8 cellular contexts compared by ENCODE assay signal in the genomic region with DNA sequence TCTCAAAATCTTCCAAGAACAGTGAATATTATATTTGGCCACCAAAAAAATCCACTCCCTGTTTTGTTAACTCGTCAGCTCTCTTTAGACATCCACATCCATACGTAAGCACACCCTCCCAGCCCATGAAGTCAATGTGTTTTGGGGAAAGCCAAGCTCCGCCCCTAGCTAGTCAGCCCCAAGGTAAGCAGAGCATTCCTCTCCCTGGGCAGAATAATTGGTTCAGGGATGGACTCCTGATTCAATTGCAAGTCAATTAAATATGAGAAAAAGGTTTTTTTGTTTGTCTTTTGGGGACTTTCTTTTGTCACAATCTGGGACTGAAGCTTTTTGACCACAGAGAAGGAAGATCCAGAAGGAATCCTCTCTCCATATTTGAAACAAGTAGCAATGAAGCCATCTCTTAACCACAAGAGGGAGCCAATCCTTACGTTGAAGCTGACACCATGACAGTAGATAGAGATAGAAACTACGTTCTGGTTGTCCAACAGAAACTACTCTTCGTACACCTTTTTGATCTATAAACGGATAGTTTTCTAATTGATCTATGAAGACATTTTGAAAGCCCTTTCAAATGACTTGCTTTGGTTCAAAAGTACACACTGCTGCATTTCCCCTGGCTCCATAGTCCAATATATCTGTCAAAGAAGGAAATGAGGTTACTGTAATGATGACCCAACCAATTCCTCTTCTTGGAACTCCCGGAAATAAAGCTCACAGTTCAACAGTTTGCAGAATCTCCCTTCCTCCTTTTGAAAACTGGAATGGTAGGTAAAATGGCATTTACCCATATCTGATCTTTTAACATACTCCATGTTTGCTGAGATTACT.
A peak's percentile ranks its signal among the peaks of the same experiment; 100 is the strongest.
DNase-seq lines count a peak whose midpoint lies in the region; ATAC-seq and TF ChIP-seq lines count a peak whose summit lies in the region.

No MANE protein-coding gene starts in this region.

- peaks cover 0 to 7% (median 0%) of the 10 kb centered on the region in 4 donors for H3K4me1 ChIP-seq in right lobe of liver

- ATAC-seq in HG02759 (IDR thresholded peaks at IDR 0.05; ENCODE audit: unreplicated experiment) (peak; percentile 71), right lobe of liver (peak; percentile 79 to 96 (median 94)), HG02840 (IDR thresholded peaks at IDR 0.05; ENCODE audit: low FRiP score, unreplicated experiment) (no peak)

- TF ChIP-seq CTCF in choroid plexus epithelial cell (conservative IDR thresholded peaks at IDR 0.05; ENCODE audit: low read depth, low read length) (peak; percentile 78), right lobe of liver (IDR thresholded peaks at IDR 0.05) (peak; percentile 54 to 73 (median 69))

- H3K4me3 ChIP-seq in choroid plexus epithelial cell (ENCODE audit: low read depth, low read length) (no peak overlapping the region), right lobe of liver (peak overlapping the region in 1 of 3 donors; percentile 14)

- H3K27me3 ChIP-seq in right lobe of liver = no peaks in the 10 kb centered on the region

- no peaks in the 10 kb centered on the region for H3K9me3 ChIP-seq in right lobe of liver

- DNase-seq in DMS153 treated with DMSO at 0.1 percent for 48 hours (lab: John Stamatoyannopoulos, UW; ENCODE audit: unreplicated experiment) (peak; percentile 67), NCI-H345 (lab: John Stamatoyannopoulos, UW) (peak; percentile 67), choroid plexus epithelial cell (ENCODE audit: low read depth) (peak; percentile 83), right lobe of liver (peak in 2 of 3 donors; percentile 38 to 47), NK-92 (lab: John Stamatoyannopoulos, UW; ENCODE audit: unreplicated experiment) (no peak), posterior vena cava (ENCODE audit: low spot score) (no peak)

- intact Hi-C loops in right lobe of liver (cut with DNase I) (no loop called here), posterior vena cava (cut with DNase I) (no loop called here)

- H3K27ac ChIP-seq in right lobe of liver = peak overlapping the region in 2 of 3 donors; percentile 12 to 58

- WGBS in right lobe of liver (ENCODE audit: insufficient coverage, low coverage, low lambda C conversion rate, missing lambda C conversion rate) = 25% methylated on average over 8 of the region's 8 CpGs

- no peak for TF ChIP-seq POLR2A in right lobe of liver (IDR thresholded peaks at IDR 0.05)

- no peaks in the 10 kb centered on the region for H3K36me3 ChIP-seq in right lobe of liver

Comparison
In these comparisons a context has a peak if more than half of its experiments do, and no peak if none do; other contexts are left out.
1. DNase-seq: peak in DMS153 treated with DMSO at 0.1 percent for 48 hours (single experiment), NCI-H345 (single experiment), choroid plexus epithelial cell (single experiment) and right lobe of liver (2 of 3); none in NK-92 (single experiment) and posterior vena cava (single experiment).